In the genomic region with DNA sequence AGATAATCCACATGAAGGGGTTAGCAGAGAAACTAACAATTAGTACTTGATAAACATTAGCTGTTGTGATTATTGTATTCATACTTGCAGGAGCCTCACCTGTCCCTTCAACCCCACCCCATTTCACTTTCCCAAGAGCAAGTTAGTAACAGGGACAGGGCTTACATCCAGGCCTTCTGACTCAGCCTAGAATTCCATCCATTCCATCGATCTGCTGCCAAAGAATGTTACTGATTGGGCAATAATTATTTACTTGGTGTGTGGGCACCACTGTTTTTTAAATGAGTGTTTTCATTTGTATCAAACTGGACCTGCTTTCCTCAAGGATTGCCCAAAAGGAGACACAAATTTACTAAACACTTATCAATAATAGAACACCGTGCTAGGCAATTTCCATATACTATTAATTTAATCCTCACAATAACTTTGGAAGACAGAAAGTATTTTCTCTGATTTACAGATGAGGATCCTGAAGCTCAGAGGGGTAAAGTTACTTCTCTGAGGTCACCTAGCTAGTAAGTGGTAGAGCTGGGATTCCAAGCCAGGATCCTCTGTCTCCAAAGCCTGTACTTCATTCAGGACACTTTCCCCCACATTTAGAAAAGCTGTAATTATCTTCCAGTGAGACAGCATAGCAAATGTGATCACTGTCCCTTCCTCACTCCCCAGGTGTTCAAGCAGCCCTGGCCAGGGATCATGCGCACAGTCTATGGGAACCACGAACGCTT, we compare ENCODE assay signal across 11 cellular contexts. TPM values are rescaled to one million over a fixed set of nuclear protein-coding genes. Genes with fewer than 3 reads are reported as not detected.
DNase-seq lines count a peak whose midpoint lies in the region; ATAC-seq and TF ChIP-seq lines count a peak whose summit lies in the region.
"Had no signal": no experiment of that assay in that cellular context is flagged by ENCODE, and none has a peak within 500 bp of the region (broad histone marks: within the 10 kb centered on the region; RNA-seq: fewer than 3 reads in every experiment).

No MANE protein-coding gene starts in this region.

- ATAC-seq in GM19397 (IDR thresholded peaks at IDR 0.05; ENCODE audit: unreplicated experiment) (no peak), HG03280 (IDR thresholded peaks at IDR 0.05; ENCODE audit: unreplicated experiment) (no peak)

- no peaks in the 10 kb centered on the region for H3K9me3 ChIP-seq in thymus (ENCODE audit: control insufficient read depth)

- H3K36me3 ChIP-seq in brain microvascular endothelial cell (replicated peaks) (peaks cover 16% of the 10 kb centered on the region), thymus (ENCODE audit: control insufficient read depth, insufficient read depth) (peaks cover 9% of the 10 kb centered on the region)

- H3K27ac ChIP-seq in brain microvascular endothelial cell (no peak overlapping the region), thymus (ENCODE audit: low read depth) (peak overlapping the region; percentile 8)
- H3K27ac ChIP-seq: hepatocyte, VCaP had no signal

- no peak for TF ChIP-seq CTCF in brain microvascular endothelial cell (IDR thresholded peaks at IDR 0.05; ENCODE audit: low read depth, low read length, missing control alignments)

- in situ Hi-C loops in brain microvascular endothelial cell (cut with HindIII; ENCODE audit: low pct_ligation_motif_present, low sequenced_read_pairs), result no loop called here

- H3K27me3 ChIP-seq in brain microvascular endothelial cell (replicated peaks) (no peaks in the 10 kb centered on the region), thymus (ENCODE audit: control insufficient read depth, insufficient read depth) (no peaks in the 10 kb centered on the region)
- H3K27me3 ChIP-seq: hepatocyte had no signal

- H3K4me1 ChIP-seq in thymus (ENCODE audit: control insufficient read depth, insufficient read depth, low read length), result peaks cover 29% of the 10 kb centered on the region

- DNase-seq in HPDE6-E6E7 (ENCODE audit: extremely low spot score) (peak; percentile 93), brain microvascular endothelial cell (peak; percentile 53), iris pigment epithelial cell (ENCODE audit: low read depth) (peak; percentile 88), occipital lobe (lab: John Stamatoyannopoulos, UW) (no peak), D341Med (ENCODE audit: low spot score) (no peak)
- DNase-seq: nucleus accumbens had no signal

- whole genome bisulfite sequencing in thymus, result 98% methylated on average over 5 of the region's 5 CpGs

- H3K4me3 ChIP-seq in brain microvascular endothelial cell (ENCODE audit: low read depth, low read length) (no peak overlapping the region), thymus (ENCODE audit: low read length) (no peak overlapping the region)
- H3K4me3 ChIP-seq: hepatocyte had no signal

RNA-seq across cellular contexts. Expression of gene GSS, which starts 32.8 kb away (rescaled TPM):
- 40.0 TPM for polyA plus RNA-seq in thymus
- total RNA-seq in occipital lobe, result 41.5 TPM

RNA-seq across cellular contexts. Expression of gene MYH7B, which starts 32.9 kb away (rescaled TPM):
- 1.8 TPM for polyA plus RNA-seq in thymus
- total RNA-seq in occipital lobe, result under 0.01 TPM

RNA-seq across cellular contexts. Expression of gene ACSS2, which starts 46.4 kb away (rescaled TPM):
- polyA plus RNA-seq in thymus, result 26.1 TPM
- total RNA-seq in occipital lobe, result 29.0 TPM

RNA-seq across cellular contexts. Expression of gene GGT7, which starts 50.2 kb away (rescaled TPM):
- 19.4 TPM for polyA plus RNA-seq in thymus
- 19.0 TPM for total RNA-seq in occipital lobe

Comparison
In these comparisons a context has a peak if more than half of its experiments do, and no peak if none do; other contexts are left out.
1. DNase-seq: peak in HPDE6-E6E7 (single experiment), brain microvascular endothelial cell (single experiment) and iris pigment epithelial cell (single experiment); none in occipital lobe (single experiment) and D341Med (single experiment).